ENCODE assay signal across 8 cellular contexts in the genomic region with DNA sequence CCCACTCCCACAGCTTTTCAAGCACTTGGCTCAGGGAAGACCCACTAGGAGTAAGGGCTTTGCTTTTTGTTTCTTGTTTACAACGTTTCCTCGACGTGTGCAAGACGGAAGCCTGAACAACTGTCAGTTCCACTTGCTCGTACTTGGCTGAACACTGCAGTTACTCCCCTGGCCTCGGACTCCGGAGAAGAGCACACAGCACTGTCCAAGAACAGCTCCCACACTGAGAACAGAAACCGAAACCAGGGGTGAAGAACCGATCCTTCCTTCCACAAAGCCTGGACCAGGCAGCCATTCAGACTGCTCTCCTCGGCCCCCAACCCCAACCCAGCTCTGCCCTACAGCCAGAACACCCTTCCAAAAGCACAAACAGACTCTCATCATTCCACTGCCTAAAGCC. TPM values are rescaled to one million over a fixed set of nuclear protein-coding genes. Genes with fewer than 3 reads are reported as not detected.
A peak's percentile ranks its signal among the peaks of the same experiment; 100 is the strongest.
DNase-seq lines count a peak whose midpoint lies in the region; ATAC-seq and TF ChIP-seq lines count a peak whose summit lies in the region.

No MANE protein-coding gene starts in this region.

- H3K9me3 ChIP-seq in heart right ventricle (no peaks in the 10 kb centered on the region), BE2C (no peaks in the 10 kb centered on the region)

- H3K27me3 ChIP-seq in heart right ventricle (no peaks in the 10 kb centered on the region), BE2C (no peaks in the 10 kb centered on the region)

- ATAC-seq in HG02938 (IDR thresholded peaks at IDR 0.05; ENCODE audit: unreplicated experiment) (peak; percentile 43), heart right ventricle (peak; percentile 88 to 95 (median 92))

- H3K27ac ChIP-seq in heart right ventricle: peak overlapping the region; percentile 42 to 89 (median 80)

- H3K4me1 Mint-ChIP-seq in activated T-helper 1 cell treated with anti-CD3 and anti-CD28 coated beads, Interleukin-12 subunit alpha, Interleukin-12 subunit beta, Interleukin-2, Interleukin-4 antibody, amounts not matched to agents 30 ng/mL and 10 ng/mL and 1 ng/mL, durations not matched to agents 14 hours and 24 hours and 36 hours (ENCODE audit: low read depth): peaks cover 79% of the 10 kb centered on the region

- peak overlapping the region; percentile 64 for H3K4me3 Mint-ChIP-seq in activated T-helper 1 cell treated with anti-CD3 and anti-CD28 coated beads, Interleukin-12 subunit alpha, Interleukin-12 subunit beta, Interleukin-2, Interleukin-4 antibody, amounts not matched to agents 30 ng/mL and 10 ng/mL and 1 ng/mL, durations not matched to agents 14 hours and 24 hours and 36 hours

- H3K36me3 Mint-ChIP-seq in activated T-helper 1 cell treated with anti-CD3 and anti-CD28 coated beads, Interleukin-12 subunit alpha, Interleukin-12 subunit beta, Interleukin-2, Interleukin-4 antibody, amounts not matched to agents 30 ng/mL and 10 ng/mL and 1 ng/mL, durations not matched to agents 14 hours and 24 hours and 36 hours (ENCODE audit: low read depth): peaks cover 45% of the 10 kb centered on the region

- H3K4me3 ChIP-seq in heart right ventricle (peak overlapping the region in 9 of 10 donors; percentile 22 to 55 (median 46)), BE2C (ENCODE audit: low read depth, low read length) (no peak overlapping the region)

- DNase-seq in DMS79 treated with DMSO at 0.1 percent for 48 hours (lab: John Stamatoyannopoulos, UW): peak; percentile 24
- DNase-seq in activated T-helper 1 cell treated with anti-CD3 and anti-CD28 coated beads, Interleukin-12 subunit alpha, Interleukin-12 subunit beta, Interleukin-2, Interleukin-4 antibody, amounts not matched to agents 30 ng/mL and 10 ng/mL and 1 ng/mL, durations not matched to agents 14 hours and 24 hours and 36 hours (ENCODE audit: low spot score): no peak
- peak in 1 of 2 donors; percentile 80 for DNase-seq in heart right ventricle
- DNase-seq in pulmonary artery endothelial cell (ENCODE audit: low read depth, low spot score): peak; percentile 45
- no peak for DNase-seq in NCI-H1694 (lab: John Stamatoyannopoulos, UW)
- DNase-seq in NCI-H774 (lab: John Stamatoyannopoulos, UW): no peak
- no peak for DNase-seq in BE2C

- H3K4me1 ChIP-seq in heart right ventricle: peaks cover 20 to 100% (median 99%) of the 10 kb centered on the region in 9 donors
- H3K4me1 ChIP-seq in BE2C: peaks cover 9% of the 10 kb centered on the region

- no peak for TF ChIP-seq CTCF in heart right ventricle (IDR thresholded peaks at IDR 0.05)
- no peak for TF ChIP-seq CTCF in BE2C (IDR thresholded peaks at IDR 0.05; ENCODE audit: low read depth, low read length)

- H3K36me3 ChIP-seq in heart right ventricle (peaks cover 0 to 13% (median 0%) of the 10 kb centered on the region in 9 donors), BE2C (peaks cover 4% of the 10 kb centered on the region; the same call in 1 of the 2 replicates)

- WGBS in heart right ventricle, 2 donors: 5 to 14% methylated on average over 10 of the region's 10 CpGs

- H3K27ac Mint-ChIP-seq in activated T-helper 1 cell treated with anti-CD3 and anti-CD28 coated beads, Interleukin-12 subunit alpha, Interleukin-12 subunit beta, Interleukin-2, Interleukin-4 antibody, amounts not matched to agents 30 ng/mL and 10 ng/mL and 1 ng/mL, durations not matched to agents 14 hours and 24 hours and 36 hours: peak overlapping the region; percentile 66

- H3K27me3 Mint-ChIP-seq in activated T-helper 1 cell treated with anti-CD3 and anti-CD28 coated beads, Interleukin-12 subunit alpha, Interleukin-12 subunit beta, Interleukin-2, Interleukin-4 antibody, amounts not matched to agents 30 ng/mL and 10 ng/mL and 1 ng/mL, durations not matched to agents 14 hours and 24 hours and 36 hours (ENCODE audit: insufficient read depth): no peaks in the 10 kb centered on the region

- intact Hi-C loops in activated T-helper 1 cell treated with anti-CD3 and anti-CD28 coated beads, Interleukin-12 subunit alpha, Interleukin-12 subunit beta, Interleukin-2, Interleukin-4 antibody, amounts not matched to agents 30 ng/mL and 10 ng/mL and 1 ng/mL, durations not matched to agents 14 hours and 24 hours and 36 hours (cut with micrococcal nuclease): no loop called here
- intact Hi-C loops in heart right ventricle (cut with DNase I): no loop called here

- H3K9me3 Mint-ChIP-seq in activated T-helper 1 cell treated with anti-CD3 and anti-CD28 coated beads, Interleukin-12 subunit alpha, Interleukin-12 subunit beta, Interleukin-2, Interleukin-4 antibody, amounts not matched to agents 30 ng/mL and 10 ng/mL and 1 ng/mL, durations not matched to agents 14 hours and 24 hours and 36 hours: no peaks in the 10 kb centered on the region

RNA-seq across cellular contexts. Expression of gene IRF2, which starts 25.5 kb away (rescaled TPM):
- 64.2 and 75.8 TPM in 2 replicates for total RNA-seq in activated T-helper 1 cell treated with anti-CD3 and anti-CD28 coated beads, Interleukin-12 subunit alpha, Interleukin-12 subunit beta, Interleukin-2, Interleukin-4 antibody, amounts not matched to agents 30 ng/mL and 10 ng/mL and 1 ng/mL, durations not matched to agents 14 hours and 24 hours and 36 hours
- total RNA-seq in heart right ventricle (10 to 100 TPM; 18.3 to 41.4 (median 29.0) TPM), pulmonary artery endothelial cell (20.5 and 36.3 TPM in 2 replicates)
- polyA plus RNA-seq in heart right ventricle: 10 to 100 TPM in 1 of 2 donors, 1 to 10 TPM in 1; 9.3 to 13.0 TPM
- polyA plus RNA-seq in BE2C (2012; ENCODE audit: insufficient read depth, insufficient read length, low read depth): 10.5 TPM

Comparison
In these comparisons a context has a peak if more than half of its experiments do, and no peak if none do; other contexts are left out.
1. DNase-seq: peak in DMS79 treated with DMSO at 0.1 percent for 48 hours (single experiment) and pulmonary artery endothelial cell (single experiment); none in activated T-helper 1 cell treated with anti-CD3 and anti-CD28 coated beads, Interleukin-12 subunit alpha, Interleukin-12 subunit beta, Interleukin-2, Interleukin-4 antibody, amounts not matched to agents 30 ng/mL and 10 ng/mL and 1 ng/mL, durations not matched to agents 14 hours and 24 hours and 36 hours (single experiment), NCI-H1694 (single experiment), NCI-H774 (single experiment) and BE2C (single experiment).